Comparison of ENCODE assay signal across 1 cellular context in genomic region chr1:225891229-225891972, GRCh38.
TF ChIP-seq lines count a peak whose summit lies in the region.

No MANE protein-coding gene starts in this region.

TF ChIP-seq in HepG2, 621 proteins besides CTCF, POLR2A, EP300 and RAD21 (continued from another document and continues in another):
- TF ChIP-seq HMGXB3 (CRISPR knock-in tag; IDR thresholded peaks at IDR 0.05; ENCODE audit: borderline replicate concordance) (no peak), ZNF552 (CRISPR knock-in tag; IDR thresholded peaks at IDR 0.05; ENCODE audit: borderline replicate concordance) (no peak), SALL1 (CRISPR knock-in tag; IDR thresholded peaks at IDR 0.05) (no peak; the same call in 1 of the 2 replicates), HNF4A (CRISPR knock-in tag; IDR thresholded peaks at IDR 0.05) (0 out of 2 replicates have a peak, but pooled peaks have one; percentile 6), ZMYM2 (CRISPR knock-in tag; IDR thresholded peaks at IDR 0.05) (peak; percentile 39; the same call in 1 of the 2 replicates), ZNF333 (CRISPR knock-in tag; IDR thresholded peaks at IDR 0.05; ENCODE audit: borderline replicate concordance) (no peak), RFX3 (CRISPR knock-in tag; IDR thresholded peaks at IDR 0.05) (no peak), LCORL (IDR thresholded peaks at IDR 0.05) (0 out of 2 replicates have a peak, but pooled peaks have one; percentile 22), LCORL (CRISPR knock-in tag; IDR thresholded peaks at IDR 0.05) (no peak), NFE2L2 (IDR thresholded peaks at IDR 0.05; ENCODE audit: low read length) (no peak), NFYB (CRISPR knock-in tag; IDR thresholded peaks at IDR 0.05) (no peak), ZBTB49 (CRISPR knock-in tag; IDR thresholded peaks at IDR 0.05; ENCODE audit: borderline replicate concordance) (no peak), TOPORS (CRISPR knock-in tag; IDR thresholded peaks at IDR 0.05) (no peak), ZNF883 (CRISPR knock-in tag; IDR thresholded peaks at IDR 0.05; ENCODE audit: not compliant biosample characterization) (peak; percentile 57), ZNF275 (CRISPR knock-in tag; IDR thresholded peaks at IDR 0.05; ENCODE audit: borderline replicate concordance) (no peak), MXD3 (CRISPR knock-in tag; IDR thresholded peaks at IDR 0.05) (no peak), ZNF850 (CRISPR knock-in tag; conservative IDR thresholded peaks at IDR 0.05) (no peak), UBTF (CRISPR knock-in tag; IDR thresholded peaks at IDR 0.05) (peak; percentile 49), ETS1 (CRISPR knock-in tag; IDR thresholded peaks at IDR 0.05) (no peak), ZNF136 (CRISPR knock-in tag; IDR thresholded peaks at IDR 0.05; ENCODE audit: low read depth) (0 out of 2 replicates have a peak, but pooled peaks have one; percentile 63), KAT8 (CRISPR knock-in tag; IDR thresholded peaks at IDR 0.05) (no peak), FLYWCH1 (CRISPR knock-in tag; IDR thresholded peaks at IDR 0.05) (no peak), ZSCAN25 (CRISPR knock-in tag; IDR thresholded peaks at IDR 0.05) (no peak), MXI1 (IDR thresholded peaks at IDR 0.05; ENCODE audit: borderline replicate concordance, low read depth, low read length) (no peak), ZFP36L1 (CRISPR knock-in tag; IDR thresholded peaks at IDR 0.05) (no peak), CHD4 (IDR thresholded peaks at IDR 0.05; ENCODE audit: borderline replicate concordance, low read length) (no peak), TCF12 (IDR thresholded peaks at IDR 0.05) (no peak), TCF12 (CRISPR knock-in tag; IDR thresholded peaks at IDR 0.05) (no peak), THAP11 (CRISPR knock-in tag; IDR thresholded peaks at IDR 0.05) (no peak), ZNF556 (CRISPR knock-in tag; IDR thresholded peaks at IDR 0.05; ENCODE audit: borderline replicate concordance) (0 out of 2 replicates have a peak, but pooled peaks have one; percentile 13), NR1H2 (CRISPR knock-in tag; IDR thresholded peaks at IDR 0.05; ENCODE audit: borderline replicate concordance, low read depth) (no peak), DBP (CRISPR knock-in tag; IDR thresholded peaks at IDR 0.05; ENCODE audit: not compliant biosample characterization) (no peak), TARDBP (CRISPR knock-in tag; IDR thresholded peaks at IDR 0.05) (no peak; the same call in 1 of the 2 replicates), ZBTB37 (CRISPR knock-in tag; IDR thresholded peaks at IDR 0.05) (no peak), MZF1 (CRISPR knock-in tag; IDR thresholded peaks at IDR 0.05; ENCODE audit: borderline replicate concordance) (no peak), DPF2 (CRISPR knock-in tag; IDR thresholded peaks at IDR 0.05; ENCODE audit: borderline replicate concordance, low read depth) (no peak), MYPOP (CRISPR knock-in tag; IDR thresholded peaks at IDR 0.05) (0 out of 2 replicates have a peak, but pooled peaks have one; percentile 33), ASH2L (IDR thresholded peaks at IDR 0.05; ENCODE audit: insufficient read length, low read depth, low read length) (no peak), ZKSCAN1 (IDR thresholded peaks at IDR 0.05; ENCODE audit: low read length) (no peak), KMT2A (CRISPR knock-in tag; IDR thresholded peaks at IDR 0.05) (no peak), ZNF451 (CRISPR knock-in tag; IDR thresholded peaks at IDR 0.05) (no peak), RBAK (CRISPR knock-in tag; IDR thresholded peaks at IDR 0.05) (no peak), PAF1 (CRISPR knock-in tag; IDR thresholded peaks at IDR 0.05) (no peak), ZUFSP (CRISPR knock-in tag; IDR thresholded peaks at IDR 0.05; ENCODE audit: borderline replicate concordance) (no peak), BRF2 (CRISPR knock-in tag; IDR thresholded peaks at IDR 0.05) (no peak), GATAD2A (CRISPR knock-in tag; IDR thresholded peaks at IDR 0.05) (0 out of 2 replicates have a peak, but pooled peaks have one; percentile 14), ZNF780A (CRISPR knock-in tag; IDR thresholded peaks at IDR 0.05) (no peak)
